16 cellular contexts compared by ENCODE assay signal in the genomic region with DNA sequence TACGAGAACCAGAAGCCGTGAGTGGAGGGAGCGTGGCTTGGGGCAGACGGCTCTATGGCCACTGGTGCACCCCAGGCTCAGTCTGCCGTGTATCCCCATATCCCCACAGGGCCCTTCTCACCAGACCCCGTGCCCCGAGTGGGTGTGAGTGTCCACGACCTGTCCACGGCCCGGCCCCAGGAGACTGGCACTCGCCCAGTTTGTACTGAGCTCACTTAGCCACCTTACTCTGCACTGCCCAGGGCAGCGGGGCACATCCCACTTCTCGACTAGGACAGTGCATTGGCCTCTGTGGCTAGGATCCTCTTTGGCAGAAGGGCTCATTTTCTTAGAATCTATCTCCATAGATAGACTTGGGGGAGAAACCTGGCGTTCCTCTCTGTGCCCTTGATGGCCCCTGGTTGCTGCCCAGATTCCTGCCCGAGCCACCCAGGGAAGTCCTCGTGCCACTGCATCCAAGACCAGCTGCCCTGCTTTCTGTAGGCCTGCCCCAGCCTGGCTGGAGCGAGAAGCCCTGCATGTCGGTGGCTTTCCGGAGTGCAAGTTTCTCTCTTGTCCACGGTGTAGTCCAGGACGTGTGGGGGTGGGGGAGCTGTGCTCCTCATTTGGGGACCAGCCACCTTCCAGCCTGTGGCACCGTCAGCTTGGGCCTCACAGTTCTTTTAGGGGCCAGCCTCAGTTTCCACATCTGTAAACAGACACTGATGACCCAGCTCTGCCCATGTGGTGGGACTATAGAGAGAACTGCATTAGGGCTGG. TPM values are rescaled to one million over a fixed set of nuclear protein-coding genes. Genes with fewer than 3 reads are reported as not detected.
A peak's percentile ranks its signal among the peaks of the same experiment; 100 is the strongest.
DNase-seq lines count a peak whose midpoint lies in the region; ATAC-seq, FAIRE-seq and TF ChIP-seq lines count a peak whose summit lies in the region.
"Had no signal": no experiment of that assay in that cellular context is flagged by ENCODE, and none has a peak within 500 bp of the region (broad histone marks: within the 10 kb centered on the region; RNA-seq: fewer than 3 reads in every experiment).

No MANE protein-coding gene starts in this region.

- peaks cover 4% of the 10 kb centered on the region for H3K9me1 ChIP-seq in K562 (ENCODE audit: control insufficient read depth, insufficient read depth, low read length)

- no peak overlapping the region for H2AFZ ChIP-seq in K562 (ENCODE audit: low read depth, low read length)

- peak; percentile 61 for DNase-seq in Right ventricle myocardium inferior (ENCODE audit: missing footprints)
- no peak for DNase-seq in left cardiac atrium
- DNase-seq in K562 (ENCODE audit: extremely low read depth in 1 of 4, low spot score in 3 of 4) = no peak
- DNase-seq in kidney = peak; percentile 80
- no peak for DNase-seq in stimulated activated effector memory CD8-positive, alpha-beta T cell treated with anti-CD3 and anti-CD28 coated beads, Interleukin-12 subunit alpha, Interleukin-12 subunit beta, amount 100 ng/mL, for 72 hours (ENCODE audit: low spot score in 2 of 2)
- DNase-seq in hypothalamus (lab: John Stamatoyannopoulos, UW) = no peak
- no peak for DNase-seq in GF-D8 (lab: John Stamatoyannopoulos, UW)
- DNase-seq: DMS53, HCEC 1CT, NCI-H1436, NCI-H2081, NCI-H510A treated with DMSO at 0.1 percent for 48 hours had no signal

- no peak for FAIRE-seq in K562 (lab: Jason Lieb, UNC)
- FAIRE-seq in kidney (lab: Jason Lieb, UNC) = no peak
- FAIRE-seq: A204.1 had no signal

- no peak for ATAC-seq in Right ventricle myocardium inferior
- ATAC-seq in left cardiac atrium = no peak
- ATAC-seq in K562 = no peak
- ATAC-seq in stimulated activated effector memory CD8-positive, alpha-beta T cell treated with anti-CD3 and anti-CD28 coated beads, Interleukin-12 subunit alpha, Interleukin-12 subunit beta, amount 100 ng/mL, for 72 hours = peak; percentile 9
- no peak for ATAC-seq in GM19397 (IDR thresholded peaks at IDR 0.05; ENCODE audit: unreplicated experiment)
- ATAC-seq: Panc1 had no signal

- H3K9ac ChIP-seq in K562 (ENCODE audit: insufficient read depth in 1 of 2, low read depth in 2 of 2, low read length in 2 of 2) = peak overlapping the region in 1 of 2 experiments; percentile 36; a peak in 1 of 4 replicates
- no peak overlapping the region for H3K9ac ChIP-seq in kidney (ENCODE audit: low read length in 2 of 2)

- no peaks in the 10 kb centered on the region for H3K79me2 ChIP-seq in K562 (ENCODE audit: control insufficient read depth, insufficient read depth, low read length)

- H3K36me3 ChIP-seq in K562 (ENCODE audit: control insufficient read depth, insufficient read depth, low read length) (peaks cover 86% of the 10 kb centered on the region; the same call in 2 of the 3 replicates), kidney (ENCODE audit: control insufficient read depth in 1 of 2, insufficient read depth in 2 of 2, low read length in 2 of 2) (peaks cover 10 to 21% of the 10 kb centered on the region in 2 donors)

- peak overlapping the region; percentile 43 for H3K27ac Mint-ChIP-seq in stimulated activated effector memory CD8-positive, alpha-beta T cell treated with anti-CD3 and anti-CD28 coated beads, Interleukin-12 subunit alpha, Interleukin-12 subunit beta, amount 100 ng/mL, for 72 hours

- POLR2A ChIA-PET in K562 (lab: Yijun Ruan, JAX) = interaction anchor here (0.5 to 1.0 kb wide), 4 partner anchors 9 to 1747 kb away, joined by 3 to 4 read pairs (median 3); no protein-coding TSS in a partner anchor

- no peaks in the 10 kb centered on the region for H3K27me3 ChIP-seq in K562 (ENCODE audit: control insufficient read depth in 2 of 2, insufficient read depth in 2 of 2, low read length in 2 of 2)

- no peak for TF ChIP-seq RAD21 in K562 (CRISPR knock-in tag; conservative IDR thresholded peaks at IDR 0.05 in 1 of 2, IDR thresholded peaks at IDR 0.05 in 1 of 2)

- no peak overlapping the region for H3K27ac ChIP-seq in K562 (ENCODE audit: extremely low read depth, low read depth, low read length)
- no peak overlapping the region for H3K27ac ChIP-seq in kidney (ENCODE audit: low read depth in 2 of 2, low read length in 2 of 2)
- H3K27ac ChIP-seq: C4-2B had no signal

- TF ChIP-seq EP300 in K562 (IDR thresholded peaks at IDR 0.05; ENCODE audit: low read length) = no peak

- 88% methylated on average over 22 of the region's 22 CpGs for WGBS in K562 (ENCODE audit: insufficient coverage, low coverage, missing lambda C conversion rate)

- H3K4me1 Mint-ChIP-seq in stimulated activated effector memory CD8-positive, alpha-beta T cell treated with anti-CD3 and anti-CD28 coated beads, Interleukin-12 subunit alpha, Interleukin-12 subunit beta, amount 100 ng/mL, for 72 hours = peaks cover 4% of the 10 kb centered on the region

- in situ Hi-C loops in K562 (cut with MboI) = no loop called here

- no peak overlapping the region for H3K4me2 ChIP-seq in K562 (ENCODE audit: insufficient read depth, low read length)

- H3K36me3 Mint-ChIP-seq in stimulated activated effector memory CD8-positive, alpha-beta T cell treated with anti-CD3 and anti-CD28 coated beads, Interleukin-12 subunit alpha, Interleukin-12 subunit beta, amount 100 ng/mL, for 72 hours = peaks cover 41% of the 10 kb centered on the region

- TF ChIP-seq POLR2A in K562 (conservative IDR thresholded peaks at IDR 0.05) = no peak

- no peaks in the 10 kb centered on the region for H3K9me3 ChIP-seq in K562 (replicated peaks; ENCODE audit: control insufficient read depth, insufficient read depth, low read depth, low read length)
- H3K9me3 ChIP-seq in kidney (ENCODE audit: control insufficient read depth in 1 of 2, low read length in 2 of 2) = no peaks in the 10 kb centered on the region

- BruUV-seq in K562 (replicated peaks; lab: Mats Ljungman, UMichigan) = no TSS peak

- H3K9me3 Mint-ChIP-seq in stimulated activated effector memory CD8-positive, alpha-beta T cell treated with anti-CD3 and anti-CD28 coated beads, Interleukin-12 subunit alpha, Interleukin-12 subunit beta, amount 100 ng/mL, for 72 hours = no peaks in the 10 kb centered on the region

- H3K4me3 Mint-ChIP-seq in stimulated activated effector memory CD8-positive, alpha-beta T cell treated with anti-CD3 and anti-CD28 coated beads, Interleukin-12 subunit alpha, Interleukin-12 subunit beta, amount 100 ng/mL, for 72 hours = no peak overlapping the region

- H3K4me3 ChIP-seq in K562 (no peak overlapping the region), kidney (ENCODE audit: low read length in 2 of 2) (no peak overlapping the region)

- TF ChIP-seq CTCF in K562 (IDR thresholded peaks at IDR 0.05 in 2 of 3, conservative IDR thresholded peaks at IDR 0.05 in 1 of 3; ENCODE audit: insufficient read depth in 2 of 3, low read depth in 1 of 3, low read length in 3 of 3) (no peak), kidney (IDR thresholded peaks at IDR 0.05; ENCODE audit: borderline replicate concordance, extremely low read depth, insufficient read depth) (no peak)

- CTCF ChIA-PET in K562 (lab: Yijun Ruan, JAX; ENCODE audit: low intra/inter-chr PET ratio) = no interaction called here

- intact Hi-C loops in Right ventricle myocardium inferior (cut with DNase I) (no loop called here), left cardiac atrium (cut with DNase I) (loop anchor here in 1 of 2 donors (10.0 kb wide), 1 partner anchor 68 kb away; a partner anchor contains a TSS), K562 (cut with micrococcal nuclease) (no loop called here), kidney (cut with DNase I) (no loop called here)

- H4K20me1 ChIP-seq in K562 (replicated peaks; ENCODE audit: control insufficient read depth, insufficient read depth, low read length) = peaks cover 3% of the 10 kb centered on the region; the same call in 1 of the 2 replicates

- peaks cover 0 to 57% of the 10 kb centered on the region in 2 experiments; a peak in 2 of 5 replicates for H3K4me1 ChIP-seq in K562 (replicated peaks in 1 of 2; ENCODE audit: control insufficient read depth in 2 of 2, insufficient read depth in 2 of 2, low read length in 2 of 2)
- peaks cover 0 to 6% of the 10 kb centered on the region in 2 donors for H3K4me1 ChIP-seq in kidney (ENCODE audit: control insufficient read depth in 1 of 2, insufficient read depth in 1 of 2, low read depth in 1 of 2, low read length in 2 of 2)

TF ChIP-seq in K562, 482 proteins besides CTCF, POLR2A, EP300 and RAD21:
- peak; percentile 36; the same call in 1 of the 2 replicates for TF ChIP-seq POLR2G (IDR thresholded peaks at IDR 0.05; ENCODE audit: low read depth, low read length)
- no peak for TF ChIP-seq POLR3G (IDR thresholded peaks at IDR 0.05; ENCODE audit: extremely low read depth, insufficient read length, insufficient replicate concordance)
- no peak for TF ChIP-seq SMARCA4 (IDR thresholded peaks at IDR 0.05)
- TF ChIP-seq MIER1 (IDR thresholded peaks at IDR 0.05; ENCODE audit: low read depth) = no peak

RNA-seq across cellular contexts. Expression of a gene that starts 11.9 kb away (rescaled TPM):
- total RNA-seq in Right ventricle myocardium inferior (109 TPM), left cardiac atrium (10 to 100 TPM; 63.5 to 98.3 TPM), K562 (2014; rRNA removed) (22.4 and 22.9 TPM in 2 replicates), K562 (2014; rRNA removed; fragmentation: Illumina TruSeq; extraction: Trizol) (19.5 and 19.6 TPM in 2 replicates), K562 (2015; rRNA removed; fragmentation: Illumina TruSeq; extraction: Trizol) (13.6 and 17.4 TPM in 2 replicates), K562 (2021) (33.8 and 36.4 TPM in 2 replicates), kidney (47.0 TPM)
- total RNA-seq in K562 (2011; cell fraction: chromatin; rRNA removed; ENCODE audit: low replicate concordance) = 42.3 and 121 TPM in 2 replicates
- 148 and 154 TPM in 2 replicates for total RNA-seq in K562 (2011; cell fraction: nucleolus; rRNA removed)
- total RNA-seq in K562 (2011; cell fraction: nucleoplasm; rRNA removed) = 96.3 and 113 TPM in 2 replicates
- polyA plus RNA-seq in K562 (2011; rRNA removed) (90.2 and 90.5 TPM in 2 replicates), K562 (2014; fragmentation: Illumina TruSeq; extraction: Trizol) (32.1 and 39.5 TPM in 2 replicates), K562 (2014; fragmentation: Nextera tagmentation; extraction: Ambion mirVana) (1 to 10 TPM; 2.3 to 8.3 TPM), K562 (2014; rRNA removed) (33.5 and 43.5 TPM in 2 replicates), kidney (ENCODE audit: insufficient read depth, low read depth, low replicate concordance) (141 TPM)
- polyA plus RNA-seq in K562 (2011; cell fraction: cytosol; rRNA removed) = 62.7 and 83.5 TPM in 2 replicates
- 144 and 164 TPM in 2 replicates for polyA plus RNA-seq in K562 (2011; cell fraction: nucleus; rRNA removed)
- 29.1 and 72.7 TPM in 2 replicates for polyA plus RNA-seq in K562 (2012)
- polyA minus RNA-seq in K562 (2011; rRNA and poly(A)+ RNA removed) = 60.9 and 82.0 TPM in 2 replicates
- polyA minus RNA-seq in K562 (2011; cell fraction: cytosol; rRNA and poly(A)+ RNA removed) = 20.2 and 33.1 TPM in 2 replicates
- 16.0 and 22.0 TPM in 2 replicates for polyA minus RNA-seq in K562 (2011; cell fraction: nucleus; rRNA and poly(A)+ RNA removed)

Comparison
In these comparisons a context has a peak if more than half of its experiments do, and no peak if none do; other contexts are left out.
1. DNase-seq: peak in Right ventricle myocardium inferior (single experiment) and kidney (single experiment); none in left cardiac atrium (single experiment), K562 (0 of 4), stimulated activated effector memory CD8-positive, alpha-beta T cell treated with anti-CD3 and anti-CD28 coated beads, Interleukin-12 subunit alpha, Interleukin-12 subunit beta, amount 100 ng/mL, for 72 hours (0 of 2), hypothalamus (0 of 51) and GF-D8 (single experiment).